12 cellular contexts compared by ENCODE assay signal in genomic region chr7:139044813-139045794, GRCh38. TPM values are rescaled to one million over a fixed set of nuclear protein-coding genes. Genes with fewer than 3 reads are reported as not detected.
DNase-seq lines count a peak whose midpoint lies in the region; ATAC-seq and TF ChIP-seq lines count a peak whose summit lies in the region.
"Had no signal": no experiment of that assay in that cellular context is flagged by ENCODE, and none has a peak within 500 bp of the region (broad histone marks: within the 10 kb centered on the region; RNA-seq: fewer than 3 reads in every experiment).

No MANE protein-coding gene starts in this region.

- H3K9me3 Mint-ChIP-seq in activated CD4-positive, alpha-beta T cell treated with anti-CD3 and anti-CD28 coated beads, Interleukin-2, amount 10 ng/mL, durations not matched to agents 24 days and 14 days = peaks cover 4% of the 10 kb centered on the region
- no peaks in the 10 kb centered on the region for H3K9me3 Mint-ChIP-seq in activated CD4-positive, alpha-beta memory T cell treated with anti-CD3 and anti-CD28 coated beads, Interleukin-2, amount 10 ng/mL, durations not matched to agents 7 days and 5 days
- no peaks in the 10 kb centered on the region for H3K9me3 Mint-ChIP-seq in natural killer cell
- H3K9me3 Mint-ChIP-seq: H9, mesothelial cell of epicardium had no signal

- H3K27me3 ChIP-seq in transverse colon = no peaks in the 10 kb centered on the region
- H3K27me3 ChIP-seq: right atrium auricular region had no signal

- TF ChIP-seq EP300 in transverse colon (IDR thresholded peaks at IDR 0.05; ENCODE audit: low read depth) = no peak

- no peak overlapping the region for H3K4me3 ChIP-seq in transverse colon
- H3K4me3 ChIP-seq: right atrium auricular region had no signal

- peaks cover 74% of the 10 kb centered on the region for H3K36me3 ChIP-seq in KOPT-K1 (ENCODE audit: insufficient read depth, low read length)
- peaks cover 0 to 23% (median 10%) of the 10 kb centered on the region in 4 donors for H3K36me3 ChIP-seq in transverse colon

- TF ChIP-seq CTCF in natural killer cell (IDR thresholded peaks at IDR 0.05) (no peak), transverse colon (IDR thresholded peaks at IDR 0.05) (no peak)

- intact Hi-C loops in activated CD4-positive, alpha-beta T cell treated with anti-CD3 and anti-CD28 coated beads, Interleukin-2, amount 10 ng/mL, durations not matched to agents 24 days and 14 days (cut with micrococcal nuclease) = loop anchor here (1.0 to 2.0 kb wide), 4 partner anchors 9 to 296 kb away; partner anchors contain the start of genes FMC1 and ZC3HAV1L
- intact Hi-C loops in natural killer cell (cut with micrococcal nuclease) = loop anchor here (1.0 kb wide), 2 partner anchors 26 to 30 kb away; no protein-coding TSS in a partner anchor
- intact Hi-C loops in transverse colon (cut with DNase I; ENCODE audit: low total_unique reads) = no loop called here

- in situ Hi-C loops in transverse colon (cut with MboI; ENCODE audit: low pct_ligation_motif_present in 1 of 4, low pct_unique_long_range_greater_than_20kb in 1 of 4, low sequenced_read_pairs in 3 of 4) = no loop called here

- H3K27ac Mint-ChIP-seq in activated CD4-positive, alpha-beta T cell treated with anti-CD3 and anti-CD28 coated beads, Interleukin-2, amount 10 ng/mL, durations not matched to agents 24 days and 14 days = peak overlapping the region; percentile 81
- peak overlapping the region; percentile 80 for H3K27ac Mint-ChIP-seq in activated CD4-positive, alpha-beta memory T cell treated with anti-CD3 and anti-CD28 coated beads, Interleukin-2, amount 10 ng/mL, durations not matched to agents 7 days and 5 days
- H3K27ac Mint-ChIP-seq in natural killer cell = peak overlapping the region; percentile 86 to 91
- H3K27ac Mint-ChIP-seq: mesothelial cell of epicardium had no signal

- peaks cover 67% of the 10 kb centered on the region for H3K36me3 Mint-ChIP-seq in activated CD4-positive, alpha-beta T cell treated with anti-CD3 and anti-CD28 coated beads, Interleukin-2, amount 10 ng/mL, durations not matched to agents 24 days and 14 days (ENCODE audit: low read depth)
- H3K36me3 Mint-ChIP-seq in activated CD4-positive, alpha-beta memory T cell treated with anti-CD3 and anti-CD28 coated beads, Interleukin-2, amount 10 ng/mL, durations not matched to agents 7 days and 5 days (ENCODE audit: low read depth) = peaks cover 82% of the 10 kb centered on the region
- H3K36me3 Mint-ChIP-seq in natural killer cell = peaks cover 22% of the 10 kb centered on the region

- WGBS in transverse colon (ENCODE audit: low coverage in 1 of 2), 2 donors = 68 to 75% methylated on average over 5 of the region's 5 CpGs

- H3K4me1 ChIP-seq in transverse colon = peaks cover 0 to 9% (median 0%) of the 10 kb centered on the region in 4 donors
- H3K4me1 ChIP-seq: right atrium auricular region had no signal

- POLR2A ChIA-PET in activated CD4-positive, alpha-beta memory T cell treated with anti-CD3 and anti-CD28 coated beads, Interleukin-2, amount 10 ng/mL, durations not matched to agents 7 days and 5 days (lab: Charles Lee) = interaction anchor here (0.6 to 11.9 kb wide), 11 partner anchors 9 to 318 kb away, joined by 3 to 171 read pairs (median 4); partner anchors contain the start of gene ZC3HAV1L

- peak overlapping the region; percentile 49 for H3K4me3 Mint-ChIP-seq in activated CD4-positive, alpha-beta T cell treated with anti-CD3 and anti-CD28 coated beads, Interleukin-2, amount 10 ng/mL, durations not matched to agents 24 days and 14 days
- H3K4me3 Mint-ChIP-seq in activated CD4-positive, alpha-beta memory T cell treated with anti-CD3 and anti-CD28 coated beads, Interleukin-2, amount 10 ng/mL, durations not matched to agents 7 days and 5 days = peak overlapping the region; percentile 58
- peak overlapping the region; percentile 88 for H3K4me3 Mint-ChIP-seq in natural killer cell
- H3K4me3 Mint-ChIP-seq: H9, mesothelial cell of epicardium had no signal

- H3K27me3 Mint-ChIP-seq in activated CD4-positive, alpha-beta T cell treated with anti-CD3 and anti-CD28 coated beads, Interleukin-2, amount 10 ng/mL, durations not matched to agents 24 days and 14 days = no peaks in the 10 kb centered on the region
- H3K27me3 Mint-ChIP-seq in activated CD4-positive, alpha-beta memory T cell treated with anti-CD3 and anti-CD28 coated beads, Interleukin-2, amount 10 ng/mL, durations not matched to agents 7 days and 5 days = no peaks in the 10 kb centered on the region
- H3K27me3 Mint-ChIP-seq in natural killer cell (ENCODE audit: low read depth in 2 of 2) = no peaks in the 10 kb centered on the region

- no peaks in the 10 kb centered on the region for H3K9me3 ChIP-seq in KOPT-K1 (ENCODE audit: insufficient read depth, low read length, poor library complexity, severe bottlenecking)
- H3K9me3 ChIP-seq in transverse colon = no peaks in the 10 kb centered on the region
- H3K9me3 ChIP-seq: right atrium auricular region had no signal

- peak in 1 of 3 donors; percentile 44 for ATAC-seq in natural killer cell
- no peak for ATAC-seq in GM18868 (IDR thresholded peaks at IDR 0.05; ENCODE audit: unreplicated experiment)

- CTCF ChIA-PET in activated CD4-positive, alpha-beta memory T cell treated with anti-CD3 and anti-CD28 coated beads, Interleukin-2, amount 10 ng/mL, durations not matched to agents 7 days and 5 days (lab: Charles Lee) = interaction anchor here (0.6 to 2.7 kb wide), 9 partner anchors 8 to 158 kb away, joined by 3 to 17 read pairs (median 4); no protein-coding TSS in a partner anchor

- H3K4me1 Mint-ChIP-seq in activated CD4-positive, alpha-beta T cell treated with anti-CD3 and anti-CD28 coated beads, Interleukin-2, amount 10 ng/mL, durations not matched to agents 24 days and 14 days = peaks cover 67% of the 10 kb centered on the region
- H3K4me1 Mint-ChIP-seq in activated CD4-positive, alpha-beta memory T cell treated with anti-CD3 and anti-CD28 coated beads, Interleukin-2, amount 10 ng/mL, durations not matched to agents 7 days and 5 days = peaks cover 82% of the 10 kb centered on the region
- H3K4me1 Mint-ChIP-seq in natural killer cell = peaks cover 54 to 65% of the 10 kb centered on the region in 2 donors
- H3K4me1 Mint-ChIP-seq: mesothelial cell of epicardium had no signal

- TF ChIP-seq POLR2A in transverse colon (IDR thresholded peaks at IDR 0.05) = no peak

- peak; percentile 80 for DNase-seq in activated CD4-positive, alpha-beta T cell treated with anti-CD3 and anti-CD28 coated beads, Interleukin-2, amount 10 ng/mL, durations not matched to agents 24 days and 14 days
- DNase-seq in activated CD4-positive, alpha-beta T cell treated with anti-CD3 and anti-CD28 coated beads for 48 hours = no peak
- peak; percentile 49 for DNase-seq in activated CD4-positive, alpha-beta memory T cell treated with anti-CD3 and anti-CD28 coated beads, Interleukin-2, amount 10 ng/mL, durations not matched to agents 7 days and 5 days
- no peak for DNase-seq in natural killer cell
- no peak for DNase-seq in middle frontal gyrus (ENCODE audit: extremely low spot score, low spot score)
- no peak for DNase-seq in transverse colon
- DNase-seq: EL, H9 had no signal

- peak overlapping the region; percentile 30 for H3K27ac ChIP-seq in KOPT-K1 (ENCODE audit: low read depth, low read length, poor library complexity, severe bottlenecking)
- H3K27ac ChIP-seq in transverse colon = peak overlapping the region in 1 of 4 donors; percentile 18
- H3K27ac ChIP-seq: right atrium auricular region had no signal

RNA-seq across cellular contexts. Expression of gene ZC3HAV1L, which starts 9.3 kb away (rescaled TPM):
- total RNA-seq in activated CD4-positive, alpha-beta T cell treated with anti-CD3 and anti-CD28 coated beads, Interleukin-2, amount 10 ng/mL, durations not matched to agents 24 days and 14 days = 36.5 and 38.5 TPM in 2 replicates
- 10 to 100 TPM; 16.7 to 17.8 TPM for total RNA-seq in activated CD4-positive, alpha-beta memory T cell treated with anti-CD3 and anti-CD28 coated beads, Interleukin-2, amount 10 ng/mL, durations not matched to agents 7 days and 5 days
- total RNA-seq in natural killer cell (1 to 10 TPM in 2 of 3 donors, under 1 TPM in 1; 0.75 to 2.3 (median 1.1) TPM), transverse colon (10 to 100 TPM in 2 of 4 donors, 1 to 10 TPM in 2; 5.2 to 71.4 (median 14.7) TPM)
- total RNA-seq: H9 had no signal

Comparison
In these comparisons a context has a peak if more than half of its experiments do, and no peak if none do; other contexts are left out.
1. DNase-seq: peak in activated CD4-positive, alpha-beta T cell treated with anti-CD3 and anti-CD28 coated beads, Interleukin-2, amount 10 ng/mL, durations not matched to agents 24 days and 14 days (single experiment) and activated CD4-positive, alpha-beta memory T cell treated with anti-CD3 and anti-CD28 coated beads, Interleukin-2, amount 10 ng/mL, durations not matched to agents 7 days and 5 days (single experiment); none in activated CD4-positive, alpha-beta T cell treated with anti-CD3 and anti-CD28 coated beads for 48 hours (single experiment), natural killer cell (single experiment), middle frontal gyrus (single experiment) and transverse colon (single experiment).
2. Peak in every context shown above with its lines, with median percentiles within 50 percentile points of each other: H3K27ac Mint-ChIP-seq and H3K4me3 Mint-ChIP-seq.